Comparison of ENCODE assay signal across 8 cellular contexts in the genomic region with DNA sequence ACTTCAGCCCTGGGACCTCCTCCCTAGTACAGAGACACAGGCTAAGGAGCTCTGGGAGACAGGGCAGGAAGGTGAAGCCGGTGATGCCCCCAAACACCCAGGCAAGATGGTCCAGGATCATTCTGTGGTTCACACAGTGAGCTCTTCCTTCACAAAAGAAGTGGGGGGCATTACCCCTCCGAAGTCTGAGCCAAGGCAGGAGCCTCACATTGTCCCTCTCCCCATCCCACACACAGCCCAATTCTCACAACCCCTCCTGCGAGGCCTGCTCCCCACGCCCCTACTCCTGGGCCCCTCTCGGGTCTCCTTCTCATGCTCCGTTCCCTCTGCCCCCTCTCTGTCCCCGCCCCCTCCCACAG. TPM values are rescaled to one million over a fixed set of nuclear protein-coding genes. Genes with fewer than 3 reads are reported as not detected.
DNase-seq lines count a peak whose midpoint lies in the region; ATAC-seq and TF ChIP-seq lines count a peak whose summit lies in the region.

No MANE protein-coding gene starts in this region.

- no peak for TF ChIP-seq CTCF in CD8-positive, alpha-beta T cell (IDR thresholded peaks at IDR 0.05)
- TF ChIP-seq CTCF in progenitor cell of endocrine pancreas (IDR thresholded peaks at IDR 0.05; ENCODE audit: unreplicated experiment), result no peak

- POLR2A ChIA-PET in CD8-positive, alpha-beta T cell (lab: Charles Lee), result interaction anchor here (1.2 to 13.1 kb wide), 3 partner anchors 12 to 102 kb away, joined by 3 to 203 read pairs (median 4); a partner anchor contains a TSS

- peak overlapping the region; percentile 44 for H3K27ac ChIP-seq in CD8-positive, alpha-beta T cell (ENCODE audit: low read depth, low read length)

- peaks cover 94% of the 10 kb centered on the region for H3K4me1 Mint-ChIP-seq in CD8-positive, alpha-beta T cell (ENCODE audit: low read depth)
- H3K4me1 Mint-ChIP-seq in progenitor cell of endocrine pancreas (ENCODE audit: low read depth), result peaks cover 21% of the 10 kb centered on the region

- CTCF ChIA-PET in CD8-positive, alpha-beta T cell (lab: Charles Lee), result interaction anchor here (0.6 to 4.9 kb wide), 9 partner anchors 10 to 119 kb away, joined by 3 to 42 read pairs (median 7); a partner anchor contains a TSS

- no peak for DNase-seq in CD8-positive, alpha-beta T cell
- DNase-seq in NT2/D1 (ENCODE audit: low read depth, low spot score), result no peak
- DNase-seq in progenitor cell of endocrine pancreas (ENCODE audit: low spot score, unreplicated experiment), result no peak
- no peak for DNase-seq in UCSD-AML1 (lab: John Stamatoyannopoulos, UW; ENCODE audit: unreplicated experiment)
- DNase-seq in DMS153 (lab: John Stamatoyannopoulos, UW), result no peak

- H3K9ac ChIP-seq in NT2/D1 (ENCODE audit: insufficient read length, low read depth) (peak overlapping the region; percentile 63), endocrine pancreas (ENCODE audit: control insufficient read depth, insufficient read depth, low read length) (peak overlapping the region; percentile 47)

- no peaks in the 10 kb centered on the region for H3K27me3 Mint-ChIP-seq in CD8-positive, alpha-beta T cell (ENCODE audit: low read depth)
- no peaks in the 10 kb centered on the region for H3K27me3 Mint-ChIP-seq in progenitor cell of endocrine pancreas

- H3K27me3 ChIP-seq in CD8-positive, alpha-beta T cell (ENCODE audit: insufficient read depth, low read length), result no peaks in the 10 kb centered on the region
- H3K27me3 ChIP-seq in NT2/D1 (ENCODE audit: insufficient read depth, insufficient read length), result no peaks in the 10 kb centered on the region
- no peaks in the 10 kb centered on the region for H3K27me3 ChIP-seq in endocrine pancreas (ENCODE audit: control insufficient read depth, insufficient read depth, low read length)

- H3K9me3 Mint-ChIP-seq in CD8-positive, alpha-beta T cell, result no peaks in the 10 kb centered on the region
- H3K9me3 Mint-ChIP-seq in progenitor cell of endocrine pancreas (ENCODE audit: low read depth), result no peaks in the 10 kb centered on the region

- peak overlapping the region; percentile 73 for H3K4me3 Mint-ChIP-seq in CD8-positive, alpha-beta T cell
- no peak overlapping the region for H3K4me3 Mint-ChIP-seq in progenitor cell of endocrine pancreas (ENCODE audit: low read depth)

- H3K9me3 ChIP-seq in CD8-positive, alpha-beta T cell (ENCODE audit: low read length), result no peaks in the 10 kb centered on the region
- H3K9me3 ChIP-seq in NT2/D1 (ENCODE audit: insufficient read depth, low read length) (no peaks in the 10 kb centered on the region), endocrine pancreas (ENCODE audit: control insufficient read depth, low read length) (no peaks in the 10 kb centered on the region)

- intact Hi-C loops in CD8-positive, alpha-beta T cell (cut with DNase I, micrococcal nuclease), result loop anchor here in 1 of 2 experiments (1.0 to 5.0 kb wide), 2 partner anchors 9 to 37 kb away; no protein-coding TSS in a partner anchor

- ATAC-seq in CD8-positive, alpha-beta T cell, result no peak
- ATAC-seq in HG03378 (IDR thresholded peaks at IDR 0.05; ENCODE audit: unreplicated experiment) (no peak), HG02970 (IDR thresholded peaks at IDR 0.05; ENCODE audit: low FRiP score, unreplicated experiment) (no peak)

- H3K4me3 ChIP-seq in CD8-positive, alpha-beta T cell (ENCODE audit: low read depth, low read length), result peak overlapping the region; percentile 24
- H3K4me3 ChIP-seq in NT2/D1 (ENCODE audit: insufficient read length, low read depth) (peak overlapping the region; percentile 3), endocrine pancreas (ENCODE audit: control insufficient read depth, insufficient read depth, low read length) (no peak overlapping the region)

- peaks cover 90% of the 10 kb centered on the region for H3K4me1 ChIP-seq in CD8-positive, alpha-beta T cell (ENCODE audit: insufficient read depth, low read length)
- H3K4me1 ChIP-seq in NT2/D1 (ENCODE audit: insufficient read depth, insufficient read length) (peaks cover 44% of the 10 kb centered on the region), endocrine pancreas (ENCODE audit: control insufficient read depth, insufficient read depth, low read length) (no peaks in the 10 kb centered on the region)

- no peaks in the 10 kb centered on the region for H3K36me3 ChIP-seq in CD8-positive, alpha-beta T cell (ENCODE audit: insufficient read depth, low read length)
- peaks cover 4% of the 10 kb centered on the region for H3K36me3 ChIP-seq in NT2/D1 (ENCODE audit: insufficient read depth, insufficient read length, low read length)
- no peaks in the 10 kb centered on the region for H3K36me3 ChIP-seq in endocrine pancreas (ENCODE audit: control insufficient read depth, insufficient read depth, low read length)

- peak overlapping the region; percentile 93 for H3K27ac Mint-ChIP-seq in CD8-positive, alpha-beta T cell
- peak overlapping the region; percentile 57 for H3K27ac Mint-ChIP-seq in progenitor cell of endocrine pancreas

- peaks cover 24% of the 10 kb centered on the region for H3K36me3 Mint-ChIP-seq in CD8-positive, alpha-beta T cell
- no peaks in the 10 kb centered on the region for H3K36me3 Mint-ChIP-seq in progenitor cell of endocrine pancreas (ENCODE audit: insufficient read depth)

RNA-seq across cellular contexts. Expression of a gene that starts 10.7 kb away (rescaled TPM):
- 100 to 1,000 TPM; 227 to 230 TPM for total RNA-seq in CD8-positive, alpha-beta T cell
- 20.2 and 26.6 TPM in 2 replicates for total RNA-seq in progenitor cell of endocrine pancreas
